In genomic region chr3:112384769-112385168, GRCh38 we compare ENCODE assay signal across 17 cellular contexts. TPM values are rescaled to one million over a fixed set of nuclear protein-coding genes. Genes with fewer than 3 reads are reported as not detected.
"Had no signal": no experiment of that assay in that cellular context is flagged by ENCODE, and none has a peak within 500 bp of the region (broad histone marks: within the 10 kb centered on the region; RNA-seq: fewer than 3 reads in every experiment).

No MANE protein-coding gene starts in this region.

- H3K4me3 Mint-ChIP-seq: immature natural killer cell, neural crest cell had no signal

- H3K4me3 ChIP-seq: ascending aorta, gastrocnemius medialis, heart left ventricle, lower lobe of right lung, pancreas, SJSA1, spleen had no signal

- H3K36me3 Mint-ChIP-seq: immature natural killer cell had no signal

- H3K36me3 ChIP-seq: ascending aorta, gastrocnemius medialis, heart left ventricle, lower lobe of right lung, pancreas, SJSA1, spleen had no signal

- H3K9me3 Mint-ChIP-seq: immature natural killer cell had no signal

- DNase-seq: activated CD4-positive, alpha-beta T cell treated with anti-CD3 and anti-CD28 coated beads for 1 hour; activated CD8-positive, alpha-beta memory T cell treated with anti-CD3 and anti-CD28 coated beads, Interleukin-2, amount 50 U/mL, for 48 hours; activated gamma-delta T cell; gastrocnemius medialis; heart left ventricle; immature natural killer cell; left cardiac atrium; lower lobe of right lung; midbrain; pancreas; spleen; T-helper 9 cell had no signal

- H3K27me3 ChIP-seq: ascending aorta, gastrocnemius medialis, heart left ventricle, pancreas, SJSA1, spleen had no signal

- H3K27ac ChIP-seq: ascending aorta, gastrocnemius medialis, heart left ventricle, lower lobe of right lung, pancreas, SJSA1, spleen, VCaP had no signal

- H3K4me1 ChIP-seq: gastrocnemius medialis, lower lobe of right lung, pancreas had no signal

- ATAC-seq: gastrocnemius medialis, heart left ventricle, left cardiac atrium, lower lobe of right lung, pancreas, sciatic nerve had no signal

RNA-seq across cellular contexts. Expression of gene CD200, which starts 51.8 kb away (rescaled TPM):
- total RNA-seq: SJSA1 had no signal
